ENCODE assay signal across 1 cellular context in genomic region chrX:112851161-112851779, GRCh38.
TF ChIP-seq lines count a peak whose summit lies in the region.

No MANE protein-coding gene starts in this region.

TF ChIP-seq in GM12878, 131 proteins besides CTCF, POLR2A, EP300 and RAD21 (continued from another document and continues in another):
- no peak for TF ChIP-seq TAF1 (IDR thresholded peaks at IDR 0.05; ENCODE audit: borderline replicate concordance, low read depth, low read length)
- TF ChIP-seq E2F4 (IDR thresholded peaks at IDR 0.05; ENCODE audit: low read depth, low read length) = no peak
- no peak for TF ChIP-seq USF2 (IDR thresholded peaks at IDR 0.05; ENCODE audit: borderline replicate concordance, low read depth, low read length)
- TF ChIP-seq DPF2 (IDR thresholded peaks at IDR 0.05) = no peak
- TF ChIP-seq CBX5 (IDR thresholded peaks at IDR 0.05; ENCODE audit: low read depth) = no peak
- TF ChIP-seq MLLT1 (IDR thresholded peaks at IDR 0.05) = no peak
- no peak for TF ChIP-seq KLF5 (IDR thresholded peaks at IDR 0.05; ENCODE audit: partially characterized antibody)
- no peak for TF ChIP-seq BRCA1 (IDR thresholded peaks at IDR 0.05; ENCODE audit: low read depth, low read length)
- TF ChIP-seq FOS (IDR thresholded peaks at IDR 0.05; ENCODE audit: borderline replicate concordance, extremely low read depth, insufficient read length) = no peak
- no peak for TF ChIP-seq TCF3 (IDR thresholded peaks at IDR 0.05; ENCODE audit: borderline replicate concordance, insufficient read depth, low read depth, low read length)
- TF ChIP-seq BHLHE40 (IDR thresholded peaks at IDR 0.05; ENCODE audit: borderline replicate concordance in 1 of 2, low read depth in 2 of 2, low read length in 1 of 2) = 0 out of 4 replicates have a peak, but pooled peaks of 1 of the 2 experiments have one; percentile 27
- TF ChIP-seq TBL1XR1 (IDR thresholded peaks at IDR 0.05; ENCODE audit: low read depth, low read length) = peak; percentile 85; the same call in 1 of the 2 replicates
- TF ChIP-seq MYB (IDR thresholded peaks at IDR 0.05; ENCODE audit: borderline replicate concordance, low read depth, low read length) = no peak
- no peak for TF ChIP-seq HCFC1 (IDR thresholded peaks at IDR 0.05; ENCODE audit: low read length)
- TF ChIP-seq NFYA (IDR thresholded peaks at IDR 0.05; ENCODE audit: borderline replicate concordance, low read depth, low read length) = no peak
- TF ChIP-seq FOXM1 (IDR thresholded peaks at IDR 0.05; ENCODE audit: low read depth, low read length) = peak; percentile 40
- no peak for TF ChIP-seq USF1 (IDR thresholded peaks at IDR 0.05; ENCODE audit: borderline replicate concordance, extremely low read length, insufficient read depth, low read depth, low read length)
- TF ChIP-seq CBX3 (IDR thresholded peaks at IDR 0.05; ENCODE audit: borderline replicate concordance, low read depth) = no peak
- TF ChIP-seq SMC3 (IDR thresholded peaks at IDR 0.05; ENCODE audit: borderline replicate concordance, low read length) = no peak
- TF ChIP-seq RELA (IDR thresholded peaks at IDR 0.05; ENCODE audit: borderline replicate concordance, partially characterized antibody) = no peak
- no peak for TF ChIP-seq ELK1 (IDR thresholded peaks at IDR 0.05; ENCODE audit: low read depth, low read length)
- TF ChIP-seq EED (IDR thresholded peaks at IDR 0.05; ENCODE audit: low read depth) = no peak
- TF ChIP-seq CHD1 (IDR thresholded peaks at IDR 0.05; ENCODE audit: low read depth, low read length) = no peak
- no peak; the same call in 1 of the 2 replicates for TF ChIP-seq PML (IDR thresholded peaks at IDR 0.05; ENCODE audit: low read length)
- no peak for TF ChIP-seq ZBTB11 (CRISPR knock-in tag; IDR thresholded peaks at IDR 0.05)
- TF ChIP-seq PBX3 (IDR thresholded peaks at IDR 0.05; ENCODE audit: insufficient replicate concordance, low read depth, low read length) = no peak
- TF ChIP-seq SP1 (IDR thresholded peaks at IDR 0.05; ENCODE audit: low read depth, low read length) = peak; percentile 67
- TF ChIP-seq JUNB (IDR thresholded peaks at IDR 0.05) = 0 out of 2 replicates have a peak, but pooled peaks have one; percentile 6
- no peak for TF ChIP-seq NR2C2 (IDR thresholded peaks at IDR 0.05; ENCODE audit: borderline replicate concordance, control insufficient read depth, insufficient read length, low read depth)
- 0 out of 2 replicates have a peak, but pooled peaks have one; percentile 8 for TF ChIP-seq GABPA (IDR thresholded peaks at IDR 0.05; ENCODE audit: low read depth)
- no peak for TF ChIP-seq YBX1 (IDR thresholded peaks at IDR 0.05)
- TF ChIP-seq ETV6 (conservative IDR thresholded peaks at IDR 0.05 in 1 of 2, IDR thresholded peaks at IDR 0.05 in 1 of 2; ENCODE audit: borderline replicate concordance in 1 of 2, low read depth in 1 of 2) = peak in 1 of 2 experiments; percentile 67; a peak in 2 of 4 replicates
- TF ChIP-seq SREBF2 (IDR thresholded peaks at IDR 0.05; ENCODE audit: low read length) = no peak
- TF ChIP-seq RUNX3 (IDR thresholded peaks at IDR 0.05; ENCODE audit: low read length) = peak; percentile 98
- TF ChIP-seq PAX8 (IDR thresholded peaks at IDR 0.05) = no peak
- no peak for TF ChIP-seq ZNF217 (IDR thresholded peaks at IDR 0.05)
- no peak for TF ChIP-seq EZH2 (IDR thresholded peaks at IDR 0.05; ENCODE audit: borderline replicate concordance, control insufficient read depth, low read depth, low read length)
- no peak for TF ChIP-seq ZNF274 (IDR thresholded peaks at IDR 0.05; ENCODE audit: insufficient read depth, insufficient read length)
- no peak for TF ChIP-seq SMAD5 (IDR thresholded peaks at IDR 0.05; ENCODE audit: low read depth)
- TF ChIP-seq ZBTB40 (IDR thresholded peaks at IDR 0.05; ENCODE audit: borderline replicate concordance) = no peak
- TF ChIP-seq ATF2 (IDR thresholded peaks at IDR 0.05; ENCODE audit: low read length) = peak; percentile 61; the same call in 1 of the 2 replicates
- no peak for TF ChIP-seq CHD4 (IDR thresholded peaks at IDR 0.05)
- no peak for TF ChIP-seq NBN (IDR thresholded peaks at IDR 0.05)
- TF ChIP-seq RFX5 (IDR thresholded peaks at IDR 0.05; ENCODE audit: low read depth, low read length) = no peak
- no peak for TF ChIP-seq STAT1 (conservative IDR thresholded peaks at IDR 0.05)
- no peak for TF ChIP-seq NR2F1 (conservative IDR thresholded peaks at IDR 0.05)
- TF ChIP-seq MTA2 (IDR thresholded peaks at IDR 0.05; ENCODE audit: low read depth) = peak; percentile 9; the same call in 1 of the 2 replicates
- no peak for TF ChIP-seq E4F1 (IDR thresholded peaks at IDR 0.05; ENCODE audit: borderline replicate concordance, partially characterized antibody)
- no peak for TF ChIP-seq RAD51 (IDR thresholded peaks at IDR 0.05)
